ENCODE assay signal across 17 cellular contexts in the genomic region with DNA sequence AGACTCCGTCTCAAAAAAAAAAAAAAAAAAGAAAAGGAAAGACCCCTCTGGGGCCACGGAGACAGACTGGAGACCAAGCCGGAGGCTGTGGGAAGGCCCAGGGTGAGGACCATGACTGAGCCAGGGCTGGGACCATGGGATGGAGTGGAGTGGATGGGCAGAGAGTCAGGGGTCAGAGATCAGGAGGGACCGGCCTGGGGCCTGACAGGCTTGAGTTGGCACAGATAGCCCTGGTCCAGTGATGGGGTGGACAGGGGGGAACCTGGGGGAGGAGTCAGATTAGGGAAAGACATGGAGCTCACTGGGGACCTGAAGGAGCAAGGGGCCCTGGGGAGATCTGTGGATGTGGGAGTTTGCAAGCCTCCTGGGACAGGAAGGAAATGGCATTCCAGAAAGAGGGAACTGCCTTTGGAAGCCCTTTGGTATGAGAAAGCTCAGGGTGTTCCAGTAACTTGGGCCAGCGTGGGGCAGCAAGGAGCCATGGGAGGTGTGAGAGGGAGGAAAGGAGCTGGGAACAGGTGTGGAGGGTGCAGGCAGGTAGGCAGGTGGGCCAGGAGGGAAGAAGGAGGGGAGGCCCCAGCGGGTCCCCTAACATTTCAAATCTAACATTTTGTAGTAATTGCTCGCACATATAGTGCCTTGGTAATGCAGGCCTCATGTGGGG. TPM values are rescaled to one million over a fixed set of nuclear protein-coding genes. Genes with fewer than 3 reads are reported as not detected.
DNase-seq lines count a peak whose midpoint lies in the region; ATAC-seq and TF ChIP-seq lines count a peak whose summit lies in the region.
"Had no signal": no experiment of that assay in that cellular context is flagged by ENCODE, and none has a peak within 500 bp of the region (broad histone marks: within the 10 kb centered on the region; RNA-seq: fewer than 3 reads in every experiment).

No MANE protein-coding gene starts in this region.

- H3K4me2 ChIP-seq in H9 (ENCODE audit: insufficient read depth, insufficient read length, low read length) (no peak overlapping the region), Karpas-422 (ENCODE audit: low read depth, low read length, poor library complexity, severe bottlenecking) (no peak overlapping the region)

- H3K4me1 Mint-ChIP-seq in CD4-positive, alpha-beta T cell (ENCODE audit: low read depth), result peaks cover 11% of the 10 kb centered on the region
- H3K4me1 Mint-ChIP-seq in H9 (peaks cover 5 to 7% of the 10 kb centered on the region in 2 experiments), endothelial cell (ENCODE audit: unreplicated experiment) (peaks cover 7% of the 10 kb centered on the region)

- no peak overlapping the region for H2BK20ac ChIP-seq in H9 (ENCODE audit: low read depth, low read length, poor library complexity, severe bottlenecking)

- intact Hi-C loops in CD4-positive, alpha-beta T cell (cut with DNase I, micrococcal nuclease), result loop anchor here in 1 of 2 experiments (10.0 kb wide), 1 partner anchor 396 kb away; a partner anchor contains a TSS

- no peak for ATAC-seq in CD4-positive, alpha-beta T cell (ENCODE audit: poor library complexity)
- ATAC-seq: natural killer cell treated with Interleukin-12 subunit alpha and Interleukin-12 subunit beta and Interleukin-15 and Interleukin-18, amount 100 ng/mL, for 72 hours; PC-3 had no signal

- H4K5ac ChIP-seq in H9 (ENCODE audit: insufficient read length, low read depth, low read length), result no peak overlapping the region

- no peak overlapping the region for H3K14ac ChIP-seq in H9 (ENCODE audit: insufficient read depth, low read length)

- no peaks in the 10 kb centered on the region for H3K9me2 ChIP-seq in Karpas-422 (replicated peaks; ENCODE audit: insufficient read depth, low read length)

- H4K8ac ChIP-seq in H9 (replicated peaks; ENCODE audit: insufficient read length, low read depth, low read length), result no peak overlapping the region

- H3K27ac Mint-ChIP-seq in CD4-positive, alpha-beta T cell, result peak overlapping the region; percentile 59
- H3K27ac Mint-ChIP-seq in H9 (no peak overlapping the region; a peak in 2 of 7 replicates), endothelial cell (ENCODE audit: unreplicated experiment) (peak overlapping the region; percentile 67)

- no peak overlapping the region for H2BK12ac ChIP-seq in H9 (ENCODE audit: insufficient read length, low read depth, low read length)

- WGBS in H9 (ENCODE audit: extremely low coverage, insufficient read length, low lambda C conversion rate), result no CpG with 5 or more reads among the region's 7 CpGs

- H3K79me2 ChIP-seq in H9 (ENCODE audit: insufficient read depth, low read length), result no peaks in the 10 kb centered on the region
- H3K79me2 ChIP-seq in Karpas-422 (ENCODE audit: low read length), result no peaks in the 10 kb centered on the region

- peak overlapping the region; percentile 16 for H3K4me3 Mint-ChIP-seq in CD4-positive, alpha-beta T cell
- H3K4me3 Mint-ChIP-seq in H9 (no peak overlapping the region), endothelial cell (ENCODE audit: unreplicated experiment) (peak overlapping the region; percentile 77)
- H3K4me3 Mint-ChIP-seq: natural killer cell treated with Interleukin-12 subunit alpha and Interleukin-12 subunit beta and Interleukin-15 and Interleukin-18, amount 100 ng/mL, for 72 hours had no signal

- no peaks in the 10 kb centered on the region for H3K79me1 ChIP-seq in H9 (ENCODE audit: insufficient read depth, low read depth, low read length, poor library complexity, severe bottlenecking)

- no peak overlapping the region for H3K4ac ChIP-seq in H9 (ENCODE audit: low read depth, low read length)

- H3K4me1 ChIP-seq in H9 (ENCODE audit: insufficient read depth, low read length), result no peaks in the 10 kb centered on the region
- H3K4me1 ChIP-seq in Karpas-422 (ENCODE audit: low read length), result no peaks in the 10 kb centered on the region
- H3K4me1 ChIP-seq: SJSA1 had no signal

- H3K27me3 Mint-ChIP-seq in CD4-positive, alpha-beta T cell, result no peaks in the 10 kb centered on the region
- H3K27me3 Mint-ChIP-seq in H9 (ENCODE audit: low read depth) (peaks cover 2% of the 10 kb centered on the region; the same call in 1 of the 2 replicates), endothelial cell (ENCODE audit: unreplicated experiment) (no peaks in the 10 kb centered on the region)
- H3K27me3 Mint-ChIP-seq: natural killer cell treated with Interleukin-12 subunit alpha and Interleukin-12 subunit beta and Interleukin-15 and Interleukin-18, amount 100 ng/mL, for 72 hours had no signal

- no peak overlapping the region for H3K4me3 ChIP-seq in Karpas-422 (ENCODE audit: low read length)
- H3K4me3 ChIP-seq: SJSA1, spleen, thyroid gland had no signal

- CTCF ChIA-PET in CD4-positive, alpha-beta T cell (lab: Charles Lee), result interaction anchor here (0.7 kb wide), 2 partner anchors 38 to 65 kb away, joined by 3 read pairs; no protein-coding TSS in a partner anchor

- no peak overlapping the region for H3K56ac ChIP-seq in H9 (ENCODE audit: insufficient read length, low read depth, low read length)

- peak overlapping the region; percentile 35 for H3K27ac ChIP-seq in CD4-positive, alpha-beta T cell (ENCODE audit: low read depth, low read length)
- H3K27ac ChIP-seq in H9 (ENCODE audit: insufficient read length, low read depth, low read length), result no peak overlapping the region
- no peak overlapping the region for H3K27ac ChIP-seq in Karpas-422 (ENCODE audit: low read length)
- H3K27ac ChIP-seq: SJSA1, thyroid gland had no signal

- no peaks in the 10 kb centered on the region for H4K20me1 ChIP-seq in H9 (ENCODE audit: control insufficient read depth, insufficient read depth, insufficient read length)
- H4K20me1 ChIP-seq in Karpas-422 (ENCODE audit: insufficient read depth, low read depth, low read length), result no peaks in the 10 kb centered on the region

- H3T11ph ChIP-seq in H9 (ENCODE audit: low read length), result no peak overlapping the region

- H2BK120ac ChIP-seq in H9 (ENCODE audit: low read depth, low read length, poor library complexity, severe bottlenecking), result no peak overlapping the region

- H2BK5ac ChIP-seq in H9 (ENCODE audit: insufficient read length, low read length), result no peak overlapping the region

- no peak for DNase-seq in CD4-positive, alpha-beta T cell
- DNase-seq in H9 (peak; percentile 59), endothelial cell (ENCODE audit: low spot score) (no peak), Karpas-422 (no peak), GDM1 (lab: John Stamatoyannopoulos, UW) (no peak)
- DNase-seq: activated effector memory CD4-positive, alpha-beta T cell treated with Interleukin-2 at 50 U/mL for 16 hours; hippocampal formation; kidney glomerular epithelial cell; mesenchymal stem cell; NCI-H1105; NCI-H526 treated with DMSO at 0.1 percent for 48 hours; PC-3; spleen; thyroid gland had no signal

- TF ChIP-seq CTCF in CD4-positive, alpha-beta T cell (IDR thresholded peaks at IDR 0.05), result no peak
- no peak for TF ChIP-seq CTCF in H9 (conservative IDR thresholded peaks at IDR 0.05)
- TF ChIP-seq CTCF in endothelial cell (IDR thresholded peaks at IDR 0.05; ENCODE audit: unreplicated experiment), result no peak

- no peak overlapping the region for H3K23ac ChIP-seq in H9 (ENCODE audit: insufficient read length, low read depth, low read length)

- H3K23me2 ChIP-seq in H9 (ENCODE audit: insufficient read length, low read depth, low read length, poor library complexity, severe bottlenecking), result no peaks in the 10 kb centered on the region

- peaks cover 83% of the 10 kb centered on the region for H3K36me3 Mint-ChIP-seq in CD4-positive, alpha-beta T cell (ENCODE audit: low read depth)
- 0 out of 7 replicates have a peak, but pooled peaks cover 0 to 1% (median 0%) of the 10 kb centered on the region in 3 experiments for H3K36me3 Mint-ChIP-seq in H9 (ENCODE audit: insufficient read depth in 1 of 3, low read depth in 3 of 3)
- H3K36me3 Mint-ChIP-seq in endothelial cell (ENCODE audit: low read depth, unreplicated experiment), result no peaks in the 10 kb centered on the region
- H3K36me3 Mint-ChIP-seq: natural killer cell treated with Interleukin-12 subunit alpha and Interleukin-12 subunit beta and Interleukin-15 and Interleukin-18, amount 100 ng/mL, for 72 hours had no signal

- H3K36me3 ChIP-seq in Karpas-422 (ENCODE audit: insufficient read depth, low read length), result no peaks in the 10 kb centered on the region
- H3K36me3 ChIP-seq: SJSA1, thyroid gland had no signal

- no peak overlapping the region for H3K9ac ChIP-seq in H9 (ENCODE audit: extremely low read depth, insufficient read length, low read length)
- H3K9ac ChIP-seq in Karpas-422 (ENCODE audit: low read length), result no peak overlapping the region

- H4K91ac ChIP-seq in H9 (ENCODE audit: insufficient read length, low read depth, low read length), result no peak overlapping the region

- no peaks in the 10 kb centered on the region for H3K9me3 Mint-ChIP-seq in CD4-positive, alpha-beta T cell
- H3K9me3 Mint-ChIP-seq in H9 (peaks cover 0 to 2% of the 10 kb centered on the region in 2 experiments; a peak in 1 of 5 replicates), endothelial cell (ENCODE audit: unreplicated experiment) (no peaks in the 10 kb centered on the region)
- H3K9me3 Mint-ChIP-seq: natural killer cell treated with Interleukin-12 subunit alpha and Interleukin-12 subunit beta and Interleukin-15 and Interleukin-18, amount 100 ng/mL, for 72 hours had no signal

- no peak overlapping the region for H3K18ac ChIP-seq in H9 (ENCODE audit: insufficient read length, low read depth, low read length)

- H2AFZ ChIP-seq in H9 (ENCODE audit: low read length) (no peak overlapping the region), Karpas-422 (ENCODE audit: low read length) (no peak overlapping the region)

- no peaks in the 10 kb centered on the region for H3K9me3 ChIP-seq in CD4-positive, alpha-beta T cell (ENCODE audit: control insufficient read depth, low read length)
- H3K9me3 ChIP-seq in H9 (ENCODE audit: control insufficient read depth, low read depth, low read length) (no peaks in the 10 kb centered on the region), Karpas-422 (ENCODE audit: low read length) (no peaks in the 10 kb centered on the region)
- H3K9me3 ChIP-seq: SJSA1, spleen, thyroid gland had no signal

- no peak overlapping the region for H2BK15ac ChIP-seq in H9 (ENCODE audit: low read depth, low read length)

- H3K27me3 ChIP-seq in CD4-positive, alpha-beta T cell (ENCODE audit: control insufficient read depth, insufficient read depth, low read length), result no peaks in the 10 kb centered on the region
- H3K27me3 ChIP-seq in H9 (ENCODE audit: insufficient read depth, low read length) (no peaks in the 10 kb centered on the region), Karpas-422 (ENCODE audit: low read length) (no peaks in the 10 kb centered on the region)
- H3K27me3 ChIP-seq: SJSA1, spleen, thyroid gland had no signal

- POLR2A ChIA-PET in CD4-positive, alpha-beta T cell (lab: Charles Lee), result interaction anchor here (0.6 to 1.8 kb wide), 2 partner anchors 12 to 168 kb away, joined by 4 read pairs; no protein-coding TSS in a partner anchor

- no peak overlapping the region for H2AK5ac ChIP-seq in H9 (ENCODE audit: insufficient read length, low read length)

RNA-seq across cellular contexts. Expression of a gene that starts 6.3 kb away (rescaled TPM):
- 1,000 to 10,000 TPM; 5,328 to 5,481 TPM for total RNA-seq in CD4-positive, alpha-beta T cell
- total RNA-seq in H9 (2021), result 3,286 and 3,356 TPM in 2 replicates
- 2,762 TPM for total RNA-seq in endothelial cell (ENCODE audit: unreplicated experiment)
- 6,359 and 8,659 TPM in 2 replicates for total RNA-seq in Karpas-422 (2014; rRNA removed; shearing (Covaris generic); ENCODE audit: low replicate concordance)

RNA-seq across cellular contexts. Expression of a gene that starts 7.1 kb away (rescaled TPM):
- total RNA-seq in CD4-positive, alpha-beta T cell, result 100 to 1,000 TPM; 311 to 325 TPM
- total RNA-seq in H9 (2021), result 2.1 and 2.6 TPM in 2 replicates
- total RNA-seq in endothelial cell (ENCODE audit: unreplicated experiment), result 1.4 TPM
- total RNA-seq in Karpas-422 (2014; rRNA removed; shearing (Covaris generic); ENCODE audit: low replicate concordance), result 18.8 and 19.3 TPM in 2 replicates
- total RNA-seq: astrocyte had no signal

RNA-seq across cellular contexts. Expression of a gene that starts 15.1 kb away (rescaled TPM):
- total RNA-seq in CD4-positive, alpha-beta T cell, result 1,000 to 10,000 TPM; 2,912 to 3,041 TPM
- total RNA-seq in H9 (2021) (2,503 and 2,512 TPM in 2 replicates), endothelial cell (ENCODE audit: unreplicated experiment) (2,099 TPM)
- 6,857 and 9,247 TPM in 2 replicates for total RNA-seq in Karpas-422 (2014; rRNA removed; shearing (Covaris generic); ENCODE audit: low replicate concordance)

RNA-seq across cellular contexts. Expression of a gene that starts 28.1 kb away (rescaled TPM):
- 10 to 100 TPM; 25.1 to 25.8 TPM for total RNA-seq in CD4-positive, alpha-beta T cell
- total RNA-seq in H9 (2021), result 51.7 and 54.4 TPM in 2 replicates
- total RNA-seq in endothelial cell (ENCODE audit: unreplicated experiment), result 49.6 TPM
- 15.9 and 83.3 TPM in 2 replicates for total RNA-seq in Karpas-422 (2014; rRNA removed; shearing (Covaris generic); ENCODE audit: low replicate concordance)
- total RNA-seq: PC-3 had no signal

RNA-seq across cellular contexts. Expression of a gene that starts 29.5 kb away (rescaled TPM):
- 100 to 1,000 TPM; 145 to 151 TPM for total RNA-seq in CD4-positive, alpha-beta T cell
- total RNA-seq in H9 (2021) (166 and 171 TPM in 2 replicates), endothelial cell (ENCODE audit: unreplicated experiment) (78.8 TPM)
- 163 and 223 TPM in 2 replicates for total RNA-seq in Karpas-422 (2014; rRNA removed; shearing (Covaris generic); ENCODE audit: low replicate concordance)

Comparison
In these comparisons a context has a peak if more than half of its experiments do, and no peak if none do; other contexts are left out.
1. H3K27ac Mint-ChIP-seq: peak in CD4-positive, alpha-beta T cell (single experiment) and endothelial cell (single experiment); none in H9 (0 of 3).
2. H3K4me3 Mint-ChIP-seq: peak in CD4-positive, alpha-beta T cell (single experiment) and endothelial cell (single experiment); none in H9 (0 of 2).
3. RNA of a gene that starts 7.1 kb away (total RNA-seq): 311 to 325 TPM in CD4-positive, alpha-beta T cell; 18.8 to 19.3 TPM in Karpas-422, 2.1 to 2.6 TPM in H9 and 1.4 TPM in endothelial cell (single experiment); every median in the first group is over 10 times any median in the second.